In genomic region chr2:227614740-227615139, GRCh38 we compare ENCODE assay signal across 33 cellular contexts. TPM values are rescaled to one million over a fixed set of nuclear protein-coding genes. Genes with fewer than 3 reads are reported as not detected.
"Had no signal": no experiment of that assay in that cellular context is flagged by ENCODE, and none has a peak within 500 bp of the region (broad histone marks: within the 10 kb centered on the region; RNA-seq: fewer than 3 reads in every experiment).

SCYGR3 (minus strand) TSS chr2:227614840; CDS start chr2:227614840, 0 bp downstream.

- H3K27ac Mint-ChIP-seq: activated CD4-positive, alpha-beta memory T cell treated with anti-CD3 and anti-CD28 coated beads, Interleukin-2, amount 10 ng/mL, durations not matched to agents 7 days and 5 days; activated CD4-positive, alpha-beta T cell treated with anti-CD3 and anti-CD28 coated beads for 36 hours; activated CD4-positive, alpha-beta T cell treated with anti-CD3 and anti-CD28 coated beads, Interleukin-2, amount 10 ng/mL, durations not matched to agents 24 days and 14 days; activated naive CD4-positive, alpha-beta T cell treated with anti-CD3 and anti-CD28 coated beads, Interleukin-2, amount 10 ng/mL, durations not matched to agents 7 days and 5 days; activated naive CD4-positive, alpha-beta T cell treated with anti-CD3 and anti-CD28 coated beads, Interleukin-2, amount 50 U/mL, for 72 hours; activated naive CD8-positive, alpha-beta T cell treated with anti-CD3 and anti-CD28 coated beads, Interleukin-2, amount 10 ng/mL, durations not matched to agents 7 days and 5 days; activated T-cell treated with anti-CD3 and anti-CD28 coated beads, Interleukin-2, amount 50 U/mL, for 24 hours; activated T-cell treated with anti-CD3 and anti-CD28 coated beads, Interleukin-2, amount 50 U/mL, for 72 hours; dendritic cell treated with granulocyte-macrophage colony-stimulating factor and Interleukin-4, amounts not matched to agents 40 ng/mL and 50 ng/mL, for 4 days; endodermal cell had no signal

- H3K4me3 Mint-ChIP-seq: activated CD4-positive, alpha-beta memory T cell treated with anti-CD3 and anti-CD28 coated beads, Interleukin-2, amount 10 ng/mL, durations not matched to agents 7 days and 5 days; activated CD4-positive, alpha-beta T cell treated with anti-CD3 and anti-CD28 coated beads for 36 hours; activated CD4-positive, alpha-beta T cell treated with anti-CD3 and anti-CD28 coated beads, Interleukin-2, amount 10 ng/mL, durations not matched to agents 24 days and 14 days; activated naive CD4-positive, alpha-beta T cell treated with anti-CD3 and anti-CD28 coated beads, Interleukin-2, amount 10 ng/mL, durations not matched to agents 7 days and 5 days; activated naive CD8-positive, alpha-beta T cell treated with anti-CD3 and anti-CD28 coated beads, Interleukin-2, amount 10 ng/mL, durations not matched to agents 7 days and 5 days; activated T-cell treated with anti-CD3 and anti-CD28 coated beads, Interleukin-2, amount 50 U/mL, for 24 hours; activated T-cell treated with anti-CD3 and anti-CD28 coated beads, Interleukin-2, amount 50 U/mL, for 72 hours; central memory CD8-positive, alpha-beta T cell; dendritic cell treated with granulocyte-macrophage colony-stimulating factor and Interleukin-4, amounts not matched to agents 40 ng/mL and 50 ng/mL, for 4 days; endodermal cell had no signal

- H3K4me1 Mint-ChIP-seq: activated CD4-positive, alpha-beta memory T cell treated with anti-CD3 and anti-CD28 coated beads, Interleukin-2, amount 10 ng/mL, durations not matched to agents 7 days and 5 days; activated CD4-positive, alpha-beta T cell treated with anti-CD3 and anti-CD28 coated beads for 36 hours had no signal

- H3K36me3 Mint-ChIP-seq: activated naive CD4-positive, alpha-beta T cell treated with anti-CD3 and anti-CD28 coated beads, Interleukin-2, amount 10 ng/mL, durations not matched to agents 7 days and 5 days; activated naive CD4-positive, alpha-beta T cell treated with anti-CD3 and anti-CD28 coated beads, Interleukin-2, amount 50 U/mL, for 72 hours; activated naive CD8-positive, alpha-beta T cell treated with anti-CD3 and anti-CD28 coated beads, Interleukin-2, amount 10 ng/mL, durations not matched to agents 7 days and 5 days had no signal

- DNase-seq: activated CD4-positive, alpha-beta memory T cell treated with anti-CD3 and anti-CD28 coated beads, Interleukin-2, amount 10 ng/mL, durations not matched to agents 7 days and 5 days; activated CD4-positive, alpha-beta T cell treated with anti-CD3 and anti-CD28 coated beads for 36 hours; activated CD4-positive, alpha-beta T cell treated with anti-CD3 and anti-CD28 coated beads, Interleukin-2, amount 10 ng/mL, durations not matched to agents 24 days and 14 days; activated CD4-positive, CD25-positive, alpha-beta regulatory T cell; activated CD4-positive, CD25-positive, alpha-beta regulatory T cell treated with anti-CD3 and anti-CD28 coated beads, Interleukin-2, amount 50 U/mL, for 72 hours; activated CD8-positive, alpha-beta memory T cell treated with anti-CD3 and anti-CD28 coated beads, Interleukin-2, amount 50 U/mL, for 48 hours; activated gamma-delta T cell; activated naive CD4-positive, alpha-beta T cell; activated naive CD4-positive, alpha-beta T cell treated with anti-CD3 and anti-CD28 coated beads, Interleukin-2, amount 10 ng/mL, durations not matched to agents 7 days and 5 days; activated naive CD8-positive, alpha-beta T cell treated with anti-CD3 and anti-CD28 coated beads, Interleukin-2, amount 10 ng/mL, durations not matched to agents 7 days and 5 days; activated T-cell treated with anti-CD3 and anti-CD28 coated beads for 4 hours; activated T-cell treated with anti-CD3 and anti-CD28 coated beads, Interleukin-2, amount 50 U/mL, for 24 hours; activated T-cell treated with anti-CD3 and anti-CD28 coated beads, Interleukin-2, amount 50 U/mL, for 72 hours; brain microvascular endothelial cell; dorsolateral prefrontal cortex; effector memory CD4-positive, alpha-beta T cell; endodermal cell; foreskin keratinocyte; gastrocnemius medialis; glutamatergic neuron; heart left ventricle; T-helper 2 cell had no signal

- ATAC-seq: activated CD4-positive, alpha-beta T cell treated with anti-CD3 and anti-CD28 coated beads for 36 hours; activated naive CD4-positive, alpha-beta T cell treated with anti-CD3 and anti-CD28 coated beads, Interleukin-2, amount 50 U/mL, for 72 hours; activated T-cell treated with anti-CD3 and anti-CD28 coated beads, Interleukin-2, amount 50 U/mL, for 72 hours; esophagus mucosa; foreskin keratinocyte; gastrocnemius medialis; heart left ventricle had no signal

- H3K27me3 ChIP-seq: ascending aorta, brain microvascular endothelial cell had no signal

- H3K4me1 ChIP-seq: ascending aorta, foreskin keratinocyte, gastrocnemius medialis, heart left ventricle had no signal

- H3K9me3 Mint-ChIP-seq: activated CD4-positive, alpha-beta memory T cell treated with anti-CD3 and anti-CD28 coated beads, Interleukin-2, amount 10 ng/mL, durations not matched to agents 7 days and 5 days; activated CD4-positive, alpha-beta T cell treated with anti-CD3 and anti-CD28 coated beads, Interleukin-2, amount 10 ng/mL, durations not matched to agents 24 days and 14 days; activated naive CD4-positive, alpha-beta T cell treated with anti-CD3 and anti-CD28 coated beads, Interleukin-2, amount 10 ng/mL, durations not matched to agents 7 days and 5 days; activated naive CD4-positive, alpha-beta T cell treated with anti-CD3 and anti-CD28 coated beads, Interleukin-2, amount 50 U/mL, for 72 hours; activated naive CD8-positive, alpha-beta T cell treated with anti-CD3 and anti-CD28 coated beads, Interleukin-2, amount 10 ng/mL, durations not matched to agents 7 days and 5 days; activated T-cell treated with anti-CD3 and anti-CD28 coated beads, Interleukin-2, amount 50 U/mL, for 24 hours; activated T-cell treated with anti-CD3 and anti-CD28 coated beads, Interleukin-2, amount 50 U/mL, for 72 hours; central memory CD8-positive, alpha-beta T cell; dendritic cell treated with granulocyte-macrophage colony-stimulating factor and Interleukin-4, amounts not matched to agents 40 ng/mL and 50 ng/mL, for 4 days; endodermal cell had no signal

- H3K27ac ChIP-seq: ascending aorta, brain microvascular endothelial cell, coronary artery, dorsolateral prefrontal cortex, foreskin keratinocyte, gastrocnemius medialis, heart left ventricle had no signal

- H3K9me3 ChIP-seq: ascending aorta, gastrocnemius medialis, heart left ventricle had no signal

- H3K4me3 ChIP-seq: ascending aorta, coronary artery, dorsolateral prefrontal cortex, gastrocnemius medialis, heart left ventricle had no signal

- H3K36me3 ChIP-seq: ascending aorta, brain microvascular endothelial cell, gastrocnemius medialis, heart left ventricle had no signal

- FAIRE-seq: bronchial epithelial cell had no signal

RNA-seq across cellular contexts. Expression of gene SCYGR3, which starts in this region (rescaled TPM):
- total RNA-seq: activated CD4-positive, alpha-beta memory T cell treated with anti-CD3 and anti-CD28 coated beads, Interleukin-2, amount 10 ng/mL, durations not matched to agents 7 days and 5 days; activated CD4-positive, alpha-beta T cell treated with anti-CD3 and anti-CD28 coated beads for 36 hours; activated CD4-positive, alpha-beta T cell treated with anti-CD3 and anti-CD28 coated beads, Interleukin-2, amount 10 ng/mL, durations not matched to agents 24 days and 14 days; activated naive CD4-positive, alpha-beta T cell treated with anti-CD3 and anti-CD28 coated beads, Interleukin-2, amount 50 U/mL, for 72 hours; activated naive CD8-positive, alpha-beta T cell treated with anti-CD3 and anti-CD28 coated beads, Interleukin-2, amount 10 ng/mL, durations not matched to agents 7 days and 5 days; activated T-cell treated with anti-CD3 and anti-CD28 coated beads, Interleukin-2, amount 50 U/mL, for 72 hours; ascending aorta; bronchial epithelial cell; cardiac septum; cerebellum; dorsolateral prefrontal cortex; endodermal cell; epithelial cell of proximal tubule; esophagus mucosa; foreskin keratinocyte; gastrocnemius medialis; heart left ventricle; T-helper 1 cell treated with Interleukin-12 subunit alpha and Interleukin-12 subunit beta and Interleukin-4 antibody, amounts not matched to agents 30 ng/mL and 1 ng/mL, for 36 hours had no signal
- polyA plus RNA-seq: foreskin keratinocyte, heart left ventricle had no signal
